18 cellular contexts compared by ENCODE assay signal in genomic region chr3:5037828-5038227, GRCh38. TPM values are rescaled to one million over a fixed set of nuclear protein-coding genes. Genes with fewer than 3 reads are reported as not detected.
DNase-seq lines count a peak whose midpoint lies in the region; ATAC-seq lines count a peak whose summit lies in the region.
"Had no signal": no experiment of that assay in that cellular context is flagged by ENCODE, and none has a peak within 500 bp of the region (broad histone marks: within the 10 kb centered on the region; RNA-seq: fewer than 3 reads in every experiment).

No MANE protein-coding gene starts in this region.

- H3K36me3 Mint-ChIP-seq in activated CD8-positive, alpha-beta T cell treated with anti-CD3 and anti-CD28 coated beads, Interleukin-2, amount 10 ng/mL, durations not matched to agents 7 days and 5 days (ENCODE audit: low read depth): no peaks in the 10 kb centered on the region
- peaks cover 9% of the 10 kb centered on the region for H3K36me3 Mint-ChIP-seq in natural killer cell treated with Interleukin-12 subunit alpha and Interleukin-12 subunit beta and Interleukin-15 and Interleukin-18, amount 100 ng/mL, for 72 hours
- H3K36me3 Mint-ChIP-seq: naive thymus-derived CD8-positive, alpha-beta T cell had no signal

- no peak overlapping the region for H3K4me3 Mint-ChIP-seq in activated CD8-positive, alpha-beta T cell treated with anti-CD3 and anti-CD28 coated beads, Interleukin-2, amount 10 ng/mL, durations not matched to agents 7 days and 5 days
- H3K4me3 Mint-ChIP-seq in natural killer cell treated with Interleukin-12 subunit alpha and Interleukin-12 subunit beta and Interleukin-15 and Interleukin-18, amount 100 ng/mL, for 72 hours: peak overlapping the region; percentile 92

- peak; percentile 46 for ATAC-seq in GM21381 (IDR thresholded peaks at IDR 0.05; ENCODE audit: unreplicated experiment)
- ATAC-seq in activated CD8-positive, alpha-beta T cell treated with anti-CD3 and anti-CD28 coated beads, Interleukin-2, amount 10 ng/mL, durations not matched to agents 7 days and 5 days: peak; percentile 17
- ATAC-seq in natural killer cell treated with Interleukin-12 subunit alpha and Interleukin-12 subunit beta and Interleukin-15 and Interleukin-18, amount 100 ng/mL, for 72 hours: peak; percentile 76 to 88
- no peak for ATAC-seq in GM21423 (IDR thresholded peaks at IDR 0.05; ENCODE audit: unreplicated experiment)
- ATAC-seq: left ventricle myocardium superior; naive thymus-derived CD8-positive, alpha-beta T cell had no signal

- POLR2A ChIA-PET in activated CD8-positive, alpha-beta T cell treated with anti-CD3 and anti-CD28 coated beads, Interleukin-2, amount 10 ng/mL, durations not matched to agents 7 days and 5 days (lab: Charles Lee): interaction anchor here (1.3 to 1.9 kb wide), 2 partner anchors 51 to 58 kb away, joined by 4 to 9 read pairs; no protein-coding TSS in a partner anchor

- H3K9me3 Mint-ChIP-seq in activated CD8-positive, alpha-beta T cell treated with anti-CD3 and anti-CD28 coated beads, Interleukin-2, amount 10 ng/mL, durations not matched to agents 7 days and 5 days (ENCODE audit: insufficient read depth): no peaks in the 10 kb centered on the region
- no peaks in the 10 kb centered on the region for H3K9me3 Mint-ChIP-seq in natural killer cell treated with Interleukin-12 subunit alpha and Interleukin-12 subunit beta and Interleukin-15 and Interleukin-18, amount 100 ng/mL, for 72 hours
- H3K9me3 Mint-ChIP-seq: naive thymus-derived CD8-positive, alpha-beta T cell had no signal

- H3K4me1 Mint-ChIP-seq in activated CD8-positive, alpha-beta T cell treated with anti-CD3 and anti-CD28 coated beads, Interleukin-2, amount 10 ng/mL, durations not matched to agents 7 days and 5 days (ENCODE audit: low read depth): peaks cover 42% of the 10 kb centered on the region
- H3K4me1 Mint-ChIP-seq in natural killer cell treated with Interleukin-12 subunit alpha and Interleukin-12 subunit beta and Interleukin-15 and Interleukin-18, amount 100 ng/mL, for 72 hours (ENCODE audit: low read depth in 2 of 2): peaks cover 61 to 77% of the 10 kb centered on the region in 2 donors

- CTCF ChIA-PET in activated CD8-positive, alpha-beta T cell treated with anti-CD3 and anti-CD28 coated beads, Interleukin-2, amount 10 ng/mL, durations not matched to agents 7 days and 5 days (lab: Charles Lee): interaction anchor here (0.6 to 8.4 kb wide), 9 partner anchors 9 to 326 kb away, joined by 3 to 71 read pairs (median 4); partner anchors contain the start of gene BHLHE40

- H3K27ac ChIP-seq in caudate nucleus (ENCODE audit: low read depth, low read length): no peak overlapping the region
- H3K27ac ChIP-seq: cardiac muscle cell had no signal

- no peaks in the 10 kb centered on the region for H3K27me3 Mint-ChIP-seq in activated CD8-positive, alpha-beta T cell treated with anti-CD3 and anti-CD28 coated beads, Interleukin-2, amount 10 ng/mL, durations not matched to agents 7 days and 5 days (ENCODE audit: low read depth)
- no peaks in the 10 kb centered on the region for H3K27me3 Mint-ChIP-seq in natural killer cell treated with Interleukin-12 subunit alpha and Interleukin-12 subunit beta and Interleukin-15 and Interleukin-18, amount 100 ng/mL, for 72 hours
- H3K27me3 Mint-ChIP-seq: naive thymus-derived CD8-positive, alpha-beta T cell had no signal

- DNase-seq in SIG-M5 treated with dmso at 0.1 percent for 504 hours (lab: John Stamatoyannopoulos, UW; ENCODE audit: unreplicated experiment) (peak; percentile 58), SIG-M5 (lab: John Stamatoyannopoulos, UW) (no peak), NCI-H2081 (lab: John Stamatoyannopoulos, UW) (no peak), caudate nucleus (lab: John Stamatoyannopoulos, UW) (no peak)
- DNase-seq in activated CD8-positive, alpha-beta T cell treated with anti-CD3 and anti-CD28 coated beads, Interleukin-2, amount 10 ng/mL, durations not matched to agents 7 days and 5 days: no peak
- DNase-seq in natural killer cell treated with Interleukin-12 subunit alpha and Interleukin-12 subunit beta and Interleukin-15 and Interleukin-18, amount 100 ng/mL, for 72 hours (ENCODE audit: low spot score): peak; percentile 86
- DNase-seq: activated naive CD4-positive, alpha-beta T cell treated with anti-CD3 and anti-CD28 coated beads, Interleukin-2, amount 50 U/mL, for 16 hours; COR-L47; effector CD8-positive, alpha-beta T cell; left ventricle myocardium superior; naive thymus-derived CD8-positive, alpha-beta T cell; NCI-H1417; NCI-H446; PC-3; stimulated activated CD4-positive, alpha-beta T cell treated with anti-CD3 and anti-CD28 coated beads, Interleukin-4, amount 100 ng/mL, for 1 hour had no signal

- peak overlapping the region; percentile 51 for H3K27ac Mint-ChIP-seq in activated CD8-positive, alpha-beta T cell treated with anti-CD3 and anti-CD28 coated beads, Interleukin-2, amount 10 ng/mL, durations not matched to agents 7 days and 5 days
- peak overlapping the region; percentile 99 to 100 for H3K27ac Mint-ChIP-seq in natural killer cell treated with Interleukin-12 subunit alpha and Interleukin-12 subunit beta and Interleukin-15 and Interleukin-18, amount 100 ng/mL, for 72 hours

RNA-seq across cellular contexts. Expression of gene BHLHE40, which starts 58.6 kb away (rescaled TPM):
- total RNA-seq in activated CD8-positive, alpha-beta T cell treated with anti-CD3 and anti-CD28 coated beads, Interleukin-2, amount 10 ng/mL, durations not matched to agents 7 days and 5 days: 100 to 1,000 TPM; 209 to 219 TPM
- total RNA-seq in natural killer cell treated with Interleukin-12 subunit alpha and Interleukin-12 subunit beta and Interleukin-15 and Interleukin-18, amount 100 ng/mL, for 72 hours: 100 to 1,000 TPM; 579 to 941 TPM

Comparison
In these comparisons a context has a peak if more than half of its experiments do, and no peak if none do; other contexts are left out.
1. DNase-seq: peak in SIG-M5 treated with dmso at 0.1 percent for 504 hours (single experiment) and natural killer cell treated with Interleukin-12 subunit alpha and Interleukin-12 subunit beta and Interleukin-15 and Interleukin-18, amount 100 ng/mL, for 72 hours (single experiment); none in SIG-M5 (single experiment), activated CD8-positive, alpha-beta T cell treated with anti-CD3 and anti-CD28 coated beads, Interleukin-2, amount 10 ng/mL, durations not matched to agents 7 days and 5 days (single experiment), NCI-H2081 (0 of 2) and caudate nucleus (0 of 61).